In the genomic region with DNA sequence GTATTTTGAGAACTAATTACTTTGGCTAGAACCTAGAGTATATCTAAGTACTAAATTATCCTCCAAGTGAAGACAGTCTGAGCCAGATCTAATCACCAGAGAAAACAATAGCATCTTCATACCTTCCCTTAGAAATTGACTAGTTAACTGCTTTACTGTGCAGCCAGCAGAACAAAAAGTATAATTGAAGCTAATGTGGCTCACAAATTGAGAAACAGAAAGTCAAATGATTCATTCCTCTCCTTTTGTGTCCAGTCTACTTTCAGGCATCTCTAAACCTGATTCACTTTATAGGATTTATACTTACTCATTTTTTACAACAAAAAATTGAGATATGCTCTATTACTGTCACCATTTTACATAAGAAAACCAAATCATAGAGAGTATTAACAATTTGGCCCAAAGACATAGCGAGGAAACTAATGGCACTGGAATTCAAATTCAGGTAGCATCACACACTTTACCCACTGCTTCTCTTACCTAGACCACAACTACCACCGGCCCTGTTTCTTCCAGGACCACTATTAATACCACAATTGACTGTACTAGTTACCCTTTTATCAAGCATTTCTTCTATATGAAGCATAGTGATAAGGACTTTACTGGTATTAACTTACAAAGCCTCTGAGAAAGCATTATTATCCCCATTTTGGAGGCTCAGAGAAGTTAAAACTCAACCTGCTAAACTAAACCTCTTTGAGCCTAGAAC, we compare ENCODE assay signal across 20 cellular contexts.
A peak's percentile ranks its signal among the peaks of the same experiment; 100 is the strongest.
DNase-seq lines count a peak whose midpoint lies in the region; ATAC-seq and TF ChIP-seq lines count a peak whose summit lies in the region.
"Had no signal": no experiment of that assay in that cellular context is flagged by ENCODE, and none has a peak within 500 bp of the region (broad histone marks: within the 10 kb centered on the region; RNA-seq: fewer than 3 reads in every experiment).

No MANE protein-coding gene starts in this region.

- DNase-seq in HAP-1 (ENCODE audit: low spot score in 2 of 2), result no peak
- DNase-seq in NCI-H1105 (lab: John Stamatoyannopoulos, UW), result no peak
- no peak for DNase-seq in immature natural killer cell
- DNase-seq in HEK293T (ENCODE audit: extremely low spot score), result no peak
- DNase-seq: activated naive CD4-positive, alpha-beta T cell treated with anti-CD3 and anti-CD28 coated beads, Interleukin-2, amount 50 U/mL, for 16 hours; brain microvascular endothelial cell; Calu3; left ventricle myocardium inferior; MM.1S; naive thymus-derived CD8-positive, alpha-beta T cell; NCI-H774; psoas muscle; RPMI8226; stimulated activated CD4-positive, alpha-beta T cell treated with anti-CD3 and anti-CD28 coated beads, Interleukin-15, amount 100 ng/mL, for 24 hours had no signal

- no peaks in the 10 kb centered on the region for H3K4me1 ChIP-seq in HAP-1
- H3K4me1 ChIP-seq: left ventricle myocardium inferior, psoas muscle had no signal

- no peaks in the 10 kb centered on the region for H3K9me3 ChIP-seq in HAP-1
- H3K9me3 ChIP-seq: left ventricle myocardium inferior, psoas muscle had no signal

- H3K9me3 Mint-ChIP-seq in immature natural killer cell, result peaks cover 10 to 36% (median 21%) of the 10 kb centered on the region in 6 donors

- no peak overlapping the region for H3K4me3 Mint-ChIP-seq in immature natural killer cell
- H3K4me3 Mint-ChIP-seq: naive thymus-derived CD8-positive, alpha-beta T cell; T-helper 1 cell treated with Interleukin-12 subunit alpha and Interleukin-12 subunit beta and Interleukin-4 antibody, amounts not matched to agents 30 μg/mL and 1 μg/mL, for 36 hours had no signal

- no peaks in the 10 kb centered on the region for H3K36me3 ChIP-seq in HAP-1 (replicated peaks)
- H3K36me3 ChIP-seq: brain microvascular endothelial cell, left ventricle myocardium inferior had no signal

- H3K27me3 ChIP-seq in HAP-1 (ENCODE audit: low read depth), result no peaks in the 10 kb centered on the region
- H3K27me3 ChIP-seq: brain microvascular endothelial cell had no signal

- no peak overlapping the region for H3K4me3 ChIP-seq in HAP-1
- H3K4me3 ChIP-seq: left ventricle myocardium inferior, psoas muscle had no signal

- H3K36me3 Mint-ChIP-seq in immature natural killer cell, result peaks cover 0 to 1% (median 1%) of the 10 kb centered on the region in 3 donors

- no peak overlapping the region for H3K27ac Mint-ChIP-seq in immature natural killer cell
- H3K27ac Mint-ChIP-seq: naive thymus-derived CD8-positive, alpha-beta T cell; T-helper 1 cell treated with Interleukin-12 subunit alpha and Interleukin-12 subunit beta and Interleukin-4 antibody, amounts not matched to agents 30 μg/mL and 1 μg/mL, for 36 hours had no signal

- peaks cover 0 to under 1% (median 0%) of the 10 kb centered on the region in 3 donors for H3K27me3 Mint-ChIP-seq in immature natural killer cell (ENCODE audit: low read depth in 3 of 3)
- H3K27me3 Mint-ChIP-seq: naive thymus-derived CD8-positive, alpha-beta T cell had no signal

- ATAC-seq in GM18508 (IDR thresholded peaks at IDR 0.05; ENCODE audit: insufficient read depth, unreplicated experiment) (peak; percentile 35), GM21360 (IDR thresholded peaks at IDR 0.05; ENCODE audit: unreplicated experiment) (peak; percentile 58), HG02852 (IDR thresholded peaks at IDR 0.05; ENCODE audit: unreplicated experiment) (peak; percentile 50), HG03520 (IDR thresholded peaks at IDR 0.05; ENCODE audit: unreplicated experiment) (peak; percentile 51)
- ATAC-seq: activated CD4-positive, CD25-positive, alpha-beta regulatory T cell treated with anti-CD3 and anti-CD28 coated beads, Interleukin-2, amount 50 U/mL, for 24 hours; naive thymus-derived CD8-positive, alpha-beta T cell; psoas muscle had no signal

- CTCF ChIA-PET in HEK293T (lab: Yijun Ruan, JAX), result no interaction called here

- POLR2A ChIA-PET in HEK293T (lab: Yijun Ruan, JAX), result no interaction called here

- no peaks in the 10 kb centered on the region for H3K4me1 Mint-ChIP-seq in immature natural killer cell
- H3K4me1 Mint-ChIP-seq: naive thymus-derived CD8-positive, alpha-beta T cell had no signal

- in situ Hi-C loops in HAP-1 (cut with MboI; ENCODE audit: low sequenced_read_pairs), result no loop called here

TF ChIP-seq in HEK293T, 16 proteins besides CTCF, POLR2A, EP300 and RAD21:
- no peak for TF ChIP-seq ZNF384 (IDR thresholded peaks at IDR 0.05)
- no peak for TF ChIP-seq LEF1 (IDR thresholded peaks at IDR 0.05; ENCODE audit: borderline replicate concordance)
- TF ChIP-seq HDGF (IDR thresholded peaks at IDR 0.05; ENCODE audit: borderline replicate concordance), result no peak
- no peak for TF ChIP-seq FOXM1 (IDR thresholded peaks at IDR 0.05; ENCODE audit: borderline replicate concordance)
- no peak for TF ChIP-seq FOXA1 (IDR thresholded peaks at IDR 0.05)
- TF ChIP-seq BHLHE40 (IDR thresholded peaks at IDR 0.05; ENCODE audit: borderline replicate concordance), result no peak
- TF ChIP-seq SUZ12 (IDR thresholded peaks at IDR 0.05), result no peak
- no peak for TF ChIP-seq FOXK2 (IDR thresholded peaks at IDR 0.05)
- TF ChIP-seq L3MBTL2 (conservative IDR thresholded peaks at IDR 0.05), result no peak
- no peak for TF ChIP-seq CTBP1 (IDR thresholded peaks at IDR 0.05; ENCODE audit: borderline replicate concordance)
- TF ChIP-seq ARNT (IDR thresholded peaks at IDR 0.05), result no peak
